In the genomic region with DNA sequence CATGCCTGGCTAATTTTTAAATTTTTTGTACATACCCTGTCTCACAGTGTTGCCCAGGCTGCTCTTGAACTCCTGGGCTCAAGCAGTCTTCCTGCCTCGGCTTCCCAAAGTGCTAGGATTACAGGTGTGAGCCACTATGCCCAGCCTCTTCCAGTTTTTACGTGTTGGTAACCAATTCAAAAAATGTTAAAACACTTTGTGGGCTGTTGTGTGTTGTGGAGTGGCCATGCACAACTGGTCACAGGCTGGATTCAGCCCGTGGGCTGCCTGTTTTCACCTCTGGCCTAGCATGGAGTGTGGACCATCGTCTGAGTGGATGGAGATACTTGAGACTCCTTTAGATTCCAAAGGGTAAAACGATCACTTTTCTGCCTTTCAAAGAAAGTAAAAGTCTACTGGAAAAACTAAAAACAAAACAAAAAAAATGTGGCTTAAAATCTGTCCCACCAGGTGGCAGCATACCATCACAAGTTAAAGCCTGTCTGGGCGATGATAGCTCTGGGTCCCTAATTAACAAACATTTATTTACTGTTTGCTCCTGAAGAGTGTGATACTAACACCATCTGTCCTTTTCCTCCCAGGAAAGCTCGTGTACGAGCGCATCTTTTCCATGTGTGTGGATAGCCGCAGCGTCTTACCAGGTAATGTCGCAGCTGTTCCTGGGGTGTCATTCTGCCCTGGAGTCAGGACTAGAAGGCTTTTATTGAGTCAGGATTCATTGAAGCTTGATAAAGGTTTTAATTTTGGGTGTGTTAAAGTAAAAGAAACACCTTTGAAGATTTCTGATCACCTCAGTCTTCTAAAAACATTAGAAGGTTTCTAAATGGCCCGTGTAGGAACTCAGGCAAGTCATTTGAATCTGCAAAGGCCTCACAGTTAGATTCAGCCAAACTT, we compare ENCODE assay signal across 8 cellular contexts. TPM values are rescaled to one million over a fixed set of nuclear protein-coding genes. Genes with fewer than 3 reads are reported as not detected.
A peak's percentile ranks its signal among the peaks of the same experiment; 100 is the strongest.
DNase-seq lines count a peak whose midpoint lies in the region; TF ChIP-seq lines count a peak whose summit lies in the region.

No MANE protein-coding gene starts in this region.

- no peaks in the 10 kb centered on the region for H3K4me1 ChIP-seq in endodermal cell (ENCODE audit: control insufficient read depth, insufficient read depth, low read length)

- H3K9me3 ChIP-seq in endodermal cell (ENCODE audit: control insufficient read depth, low read length): peaks cover 10% of the 10 kb centered on the region

- H3K36me3 ChIP-seq in endodermal cell (ENCODE audit: control insufficient read depth, insufficient read depth, low read length): peaks cover 43% of the 10 kb centered on the region

- H3K36me3 Mint-ChIP-seq in endodermal cell (ENCODE audit: low read depth) (peaks cover 46% of the 10 kb centered on the region), nephron progenitor cell (ENCODE audit: low read depth) (peaks cover 38% of the 10 kb centered on the region)

- H3K27ac ChIP-seq in endodermal cell (ENCODE audit: low read depth, low read length): no peak overlapping the region

- TF ChIP-seq CTCF in endodermal cell (conservative IDR thresholded peaks at IDR 0.05) (peak; percentile 85), nephron progenitor cell (IDR thresholded peaks at IDR 0.05) (peak; percentile 64)

- H3K4me3 Mint-ChIP-seq in endodermal cell (no peak overlapping the region), nephron progenitor cell (no peak overlapping the region)

- H3K27me3 Mint-ChIP-seq in endodermal cell (ENCODE audit: insufficient read depth) (no peaks in the 10 kb centered on the region), nephron progenitor cell (ENCODE audit: low read depth, poor library complexity) (no peaks in the 10 kb centered on the region)

- H3K4me1 Mint-ChIP-seq in endodermal cell (peaks cover 6% of the 10 kb centered on the region), nephron progenitor cell (no peaks in the 10 kb centered on the region)

- no peak overlapping the region for H3K9ac ChIP-seq in endodermal cell (ENCODE audit: extremely low read depth, low read length, poor library complexity, severe bottlenecking)

- no peak overlapping the region for H3K4me3 ChIP-seq in endodermal cell (ENCODE audit: low read length)

- H3K27me3 ChIP-seq in endodermal cell (ENCODE audit: control insufficient read depth, insufficient read depth, low read length, poor library complexity, severe bottlenecking): no peaks in the 10 kb centered on the region

- DNase-seq in NCI-H748 (lab: John Stamatoyannopoulos, UW; ENCODE audit: unreplicated experiment) (peak; percentile 36), NCI-H748 treated with DMSO at 0.1 percent for 48 hours (lab: John Stamatoyannopoulos, UW) (no peak), KG1 (lab: John Stamatoyannopoulos, UW) (peak; percentile 7), SW480 (ENCODE audit: low spot score) (peak; percentile 43), endodermal cell (peak; percentile 78), nephron progenitor cell (peak; percentile 36), SHP77 treated with DMSO at 0.1 percent for 48 hours (lab: John Stamatoyannopoulos, UW) (no peak), amniotic stem cell (lab: John Stamatoyannopoulos, UW) (no peak)

- H3K27ac Mint-ChIP-seq in endodermal cell (peak overlapping the region; percentile 82), nephron progenitor cell (peak overlapping the region; percentile 82)

- H3K9me3 Mint-ChIP-seq in endodermal cell: no peaks in the 10 kb centered on the region
- peaks cover 3% of the 10 kb centered on the region for H3K9me3 Mint-ChIP-seq in nephron progenitor cell

- WGBS in endodermal cell (ENCODE audit: insufficient coverage in 1 of 2, insufficient read length in 1 of 2), 2 experiments: 71 to 74% methylated on average over 8 to 13 of the region's 13 CpGs

RNA-seq across cellular contexts. Expression of gene VPS35L, which starts 45.8 kb away (rescaled TPM):
- 10 to 100 TPM; 61.5 to 82.0 TPM for total RNA-seq in endodermal cell
- polyA plus RNA-seq in endodermal cell (2013, experiment 1 of 2): 47.8 TPM
- 46.0 TPM for polyA plus RNA-seq in endodermal cell (2013, experiment 2 of 2)

Comparison
In these comparisons a context has a peak if more than half of its experiments do, and no peak if none do; other contexts are left out.
1. DNase-seq: peak in NCI-H748 (single experiment), KG1 (single experiment), SW480 (single experiment), endodermal cell (single experiment) and nephron progenitor cell (single experiment); none in NCI-H748 treated with DMSO at 0.1 percent for 48 hours (single experiment), SHP77 treated with DMSO at 0.1 percent for 48 hours (single experiment) and amniotic stem cell (single experiment).